ENCODE assay signal across 14 cellular contexts in genomic region chr5:143562935-143563334, GRCh38.
DNase-seq lines count a peak whose midpoint lies in the region; ATAC-seq and TF ChIP-seq lines count a peak whose summit lies in the region.
"Had no signal": no experiment of that assay in that cellular context is flagged by ENCODE, and none has a peak within 500 bp of the region (broad histone marks: within the 10 kb centered on the region; RNA-seq: fewer than 3 reads in every experiment).

No MANE protein-coding gene starts in this region.

- ATAC-seq in heart left ventricle = peak; percentile 55 to 95 (median 90)
- ATAC-seq: K562; stimulated activated naive CD8-positive, alpha-beta T cell treated with anti-CD3 and anti-CD28 coated beads, Interleukin-15, Interleukin-2, amounts not matched to agents 100 U/mL and 50 U/mL, for 24 hours had no signal

- WGBS in heart left ventricle, 4 donors = 38 to 59% (median 40%) methylated on average over 4 of the region's 4 CpGs

- H3K9ac ChIP-seq in Karpas-422 (ENCODE audit: low read length) = no peak overlapping the region

- no peaks in the 10 kb centered on the region for H3K27me3 ChIP-seq in Karpas-422 (ENCODE audit: low read length)
- no peaks in the 10 kb centered on the region for H3K27me3 ChIP-seq in ascending aorta
- H3K27me3 ChIP-seq in heart left ventricle = no peaks in the 10 kb centered on the region
- H3K27me3 ChIP-seq: breast epithelium had no signal

- no peaks in the 10 kb centered on the region for H4K20me1 ChIP-seq in Karpas-422 (ENCODE audit: insufficient read depth, low read depth, low read length)

- intact Hi-C loops in ascending aorta (cut with DNase I) (loop anchor here (5.0 kb wide), 1 partner anchor 74 kb away; no protein-coding TSS in a partner anchor), heart left ventricle (cut with DNase I) (no loop called here)

- TF ChIP-seq POLR2A in heart left ventricle (IDR thresholded peaks at IDR 0.05) = no peak

- H3K36me3 ChIP-seq in Karpas-422 (ENCODE audit: insufficient read depth, low read length) = no peaks in the 10 kb centered on the region
- H3K36me3 ChIP-seq in ascending aorta = no peaks in the 10 kb centered on the region
- H3K36me3 ChIP-seq in heart left ventricle = no peaks in the 10 kb centered on the region
- H3K36me3 ChIP-seq: breast epithelium had no signal

- DNase-seq in Karpas-422 (no peak), ascending aorta (ENCODE audit: low spot score in 2 of 2) (peak; percentile 42 to 87), heart left ventricle (peak in 4 of 5 donors; percentile 31 to 48 (median 35)), skeletal muscle cell (ENCODE audit: low read depth) (peak; percentile 94), NCI-H2227 (lab: John Stamatoyannopoulos, UW; ENCODE audit: unreplicated experiment) (no peak), NOMO-1 treated with dmso at 0.1 percent for 144 hours (lab: John Stamatoyannopoulos, UW; ENCODE audit: unreplicated experiment) (no peak), KG1 (lab: John Stamatoyannopoulos, UW) (no peak), NAMALWA (ENCODE audit: low spot score) (no peak)
- DNase-seq: DND-41; midbrain; NCI-H526; stimulated activated naive CD8-positive, alpha-beta T cell treated with anti-CD3 and anti-CD28 coated beads, Interleukin-15, Interleukin-2, amounts not matched to agents 100 U/mL and 50 U/mL, for 24 hours had no signal

- H3K4me1 ChIP-seq in Karpas-422 (ENCODE audit: low read length) (peaks cover 65% of the 10 kb centered on the region), ascending aorta (peaks cover 0 to 11% of the 10 kb centered on the region in 2 donors), heart left ventricle (peaks cover 0 to 32% (median 2%) of the 10 kb centered on the region in 12 donors)
- H3K4me1 ChIP-seq: breast epithelium had no signal

- TF ChIP-seq CTCF in ascending aorta (IDR thresholded peaks at IDR 0.05) (no peak), heart left ventricle (IDR thresholded peaks at IDR 0.05) (no peak)

- H3K9me3 ChIP-seq in Karpas-422 (ENCODE audit: low read length) (no peaks in the 10 kb centered on the region), ascending aorta (no peaks in the 10 kb centered on the region), heart left ventricle (no peaks in the 10 kb centered on the region)
- H3K9me3 ChIP-seq: breast epithelium had no signal

- H3K9me2 ChIP-seq in Karpas-422 (replicated peaks; ENCODE audit: insufficient read depth, low read length) = no peaks in the 10 kb centered on the region

- no peak overlapping the region for H3K4me2 ChIP-seq in Karpas-422 (ENCODE audit: low read depth, low read length, poor library complexity, severe bottlenecking)

- H3K79me2 ChIP-seq in Karpas-422 (ENCODE audit: low read length) = no peaks in the 10 kb centered on the region

- peak overlapping the region; percentile 95; the same call in 1 of the 2 replicates for H3K27ac ChIP-seq in Karpas-422 (ENCODE audit: low read length)
- H3K27ac ChIP-seq in ascending aorta = peak overlapping the region; percentile 73 to 77
- peak overlapping the region in 7 of 12 donors; percentile 5 to 62 (median 37) for H3K27ac ChIP-seq in heart left ventricle
- H3K27ac ChIP-seq: breast epithelium had no signal

- H3K4me3 ChIP-seq in Karpas-422 (ENCODE audit: low read length) = no peak overlapping the region
- no peak overlapping the region for H3K4me3 ChIP-seq in ascending aorta
- H3K4me3 ChIP-seq in heart left ventricle = no peak overlapping the region
- no peak overlapping the region for H3K4me3 ChIP-seq in skeletal muscle cell (ENCODE audit: low read depth, low read length)
- H3K4me3 ChIP-seq: breast epithelium, K562 had no signal

- no peak overlapping the region for H2AFZ ChIP-seq in Karpas-422 (ENCODE audit: low read length)

Comparison
In these comparisons a context has a peak if more than half of its experiments do, and no peak if none do; other contexts are left out.
1. DNase-seq: peak in ascending aorta (2 of 2), heart left ventricle (4 of 5) and skeletal muscle cell (single experiment); none in Karpas-422 (single experiment), NCI-H2227 (single experiment), NOMO-1 treated with dmso at 0.1 percent for 144 hours (single experiment), KG1 (single experiment) and NAMALWA (single experiment).
2. H3K27ac ChIP-seq: peak in every context shown above with its lines; median percentile 95 in Karpas-422; 75 in ascending aorta; 37 in heart left ventricle.